26 cellular contexts compared by ENCODE assay signal in genomic region chr6:56347526-56347925, GRCh38.
DNase-seq lines count a peak whose midpoint lies in the region; ATAC-seq and TF ChIP-seq lines count a peak whose summit lies in the region.
"Had no signal": no experiment of that assay in that cellular context is flagged by ENCODE, and none has a peak within 500 bp of the region (broad histone marks: within the 10 kb centered on the region; RNA-seq: fewer than 3 reads in every experiment).

No MANE protein-coding gene starts in this region.

- no peak for TF ChIP-seq RAD21 in SK-N-SH (IDR thresholded peaks at IDR 0.05; ENCODE audit: low read length)

- no peaks in the 10 kb centered on the region for H3K9me2 ChIP-seq in SK-N-SH

- H3K36me3 Mint-ChIP-seq in CD4-positive, alpha-beta T cell (ENCODE audit: low read depth): no peaks in the 10 kb centered on the region
- H3K36me3 Mint-ChIP-seq: CD8-positive, alpha-beta memory T cell; memory B cell; neural progenitor cell had no signal

- no peaks in the 10 kb centered on the region for H3K36me3 ChIP-seq in SK-N-SH (replicated peaks in 1 of 2; ENCODE audit: control insufficient read depth in 1 of 2, insufficient read depth in 2 of 2, low read length in 1 of 2)
- H3K36me3 ChIP-seq: heart left ventricle, neural progenitor cell, right lobe of liver, tibial artery had no signal

- H3K4me1 Mint-ChIP-seq in CD4-positive, alpha-beta T cell (ENCODE audit: low read depth): no peaks in the 10 kb centered on the region
- H3K4me1 Mint-ChIP-seq: CD8-positive, alpha-beta memory T cell; memory B cell; neural progenitor cell; stimulated activated naive CD8-positive, alpha-beta T cell treated with anti-CD3 and anti-CD28 coated beads, Interleukin-15, amount 100 ng/mL, for 72 hours had no signal

- intact Hi-C loops in CD4-positive, alpha-beta T cell (cut with DNase I, micrococcal nuclease): no loop called here

- no peaks in the 10 kb centered on the region for H3K9me3 Mint-ChIP-seq in CD4-positive, alpha-beta T cell
- H3K9me3 Mint-ChIP-seq: activated T-helper 2 cell treated with anti-CD3 and anti-CD28 coated beads, Interferon-gamma antibody, Interleukin-2, Interleukin-4, amounts not matched to agents 10 μg/mL and 5 μg/mL and 100 μg/mL, durations not matched to agents 14 hours and 24 hours and 36 hours; CD8-positive, alpha-beta memory T cell; memory B cell; stimulated activated naive CD8-positive, alpha-beta T cell treated with anti-CD3 and anti-CD28 coated beads, Interleukin-15, amount 100 ng/mL, for 72 hours had no signal

- no peak overlapping the region for H2AFZ ChIP-seq in SK-N-SH (ENCODE audit: low read depth)

- TF ChIP-seq CTCF in SK-N-SH (IDR thresholded peaks at IDR 0.05): no peak
- no peak for TF ChIP-seq CTCF in fibroblast of mammary gland (conservative IDR thresholded peaks at IDR 0.05; ENCODE audit: control insufficient read depth, insufficient read depth, low read depth, low read length)
- no peak for TF ChIP-seq CTCF in CD4-positive, alpha-beta T cell (IDR thresholded peaks at IDR 0.05)

- no peak overlapping the region for H3K4me3 Mint-ChIP-seq in CD4-positive, alpha-beta T cell
- H3K4me3 Mint-ChIP-seq: CD8-positive, alpha-beta memory T cell; memory B cell; neural progenitor cell; stimulated activated naive CD8-positive, alpha-beta T cell treated with anti-CD3 and anti-CD28 coated beads, Interleukin-15, amount 100 ng/mL, for 72 hours had no signal

- POLR2A ChIA-PET in SK-N-SH (lab: Yijun Ruan, JAX): no interaction called here
- POLR2A ChIA-PET in CD4-positive, alpha-beta T cell (lab: Charles Lee): no interaction called here

- no peaks in the 10 kb centered on the region for H3K27me3 ChIP-seq in SK-N-SH (ENCODE audit: insufficient read depth)
- no peaks in the 10 kb centered on the region for H3K27me3 ChIP-seq in CD4-positive, alpha-beta T cell (ENCODE audit: control insufficient read depth, insufficient read depth, low read length)
- H3K27me3 ChIP-seq: heart left ventricle, neural progenitor cell, right lobe of liver, tibial artery had no signal

- peak overlapping the region in 1 of 2 experiments; percentile 81; a peak in 2 of 4 replicates for H3K27ac ChIP-seq in SK-N-SH (ENCODE audit: low read depth in 2 of 2, low read length in 1 of 2)
- no peak overlapping the region for H3K27ac ChIP-seq in CD4-positive, alpha-beta T cell (ENCODE audit: low read depth, low read length)
- H3K27ac ChIP-seq: heart left ventricle, neural progenitor cell, right lobe of liver, tibial artery had no signal

- H3K4me2 ChIP-seq in SK-N-SH: no peak overlapping the region
- H3K4me2 ChIP-seq: neural progenitor cell had no signal

- no peak overlapping the region for H3K27ac Mint-ChIP-seq in CD4-positive, alpha-beta T cell
- H3K27ac Mint-ChIP-seq: activated T-helper 2 cell treated with anti-CD3 and anti-CD28 coated beads, Interferon-gamma antibody, Interleukin-2, Interleukin-4, amounts not matched to agents 10 μg/mL and 5 μg/mL and 100 μg/mL, durations not matched to agents 14 hours and 24 hours and 36 hours; CD8-positive, alpha-beta memory T cell; memory B cell; neural progenitor cell had no signal

- H3K79me2 ChIP-seq in SK-N-SH (ENCODE audit: insufficient read depth): no peaks in the 10 kb centered on the region

- TF ChIP-seq EP300 in SK-N-SH (IDR thresholded peaks at IDR 0.05; ENCODE audit: borderline replicate concordance in 1 of 2, low read depth in 1 of 2, low read length in 1 of 2): peak in 1 of 2 experiments; percentile 67; a peak in 1 of 4 replicates

- H4K20me1 ChIP-seq in SK-N-SH (ENCODE audit: insufficient read depth): no peaks in the 10 kb centered on the region

- CTCF ChIA-PET in SK-N-SH (lab: Yijun Ruan, JAX): interaction anchor here (0.7 to 2.8 kb wide), 5 partner anchors 9 to 248 kb away, joined by 3 to 10 read pairs (median 4); no protein-coding TSS in a partner anchor
- CTCF ChIA-PET in CD4-positive, alpha-beta T cell (lab: Charles Lee): no interaction called here

- peaks cover 10% of the 10 kb centered on the region for H3K27me3 Mint-ChIP-seq in CD4-positive, alpha-beta T cell

- H3K4me3 ChIP-seq in SK-N-SH (ENCODE audit: low read depth in 2 of 2, low read length in 1 of 2): no peak overlapping the region
- no peak overlapping the region for H3K4me3 ChIP-seq in fibroblast of mammary gland (ENCODE audit: control insufficient read depth, low read depth, low read length)
- H3K4me3 ChIP-seq: heart left ventricle, neural progenitor cell, right lobe of liver, tibial artery had no signal

- peak; percentile 73 for DNase-seq in HCEC 1CT
- no peak for DNase-seq in SK-N-SH
- peak; percentile 74 for DNase-seq in fibroblast of mammary gland (ENCODE audit: low read depth)
- DNase-seq in stromal cell of bone marrow (ENCODE audit: low read depth): peak; percentile 47
- no peak for DNase-seq in CD4-positive, alpha-beta T cell
- DNase-seq in ecto neural progenitor cell (ENCODE audit: low spot score): no peak
- DNase-seq: activated CD4-positive, alpha-beta T cell treated with anti-CD3 and anti-CD28 coated beads, Interleukin-2, amount 50 U/mL, for 48 hours; activated CD4-positive, CD25-positive, alpha-beta regulatory T cell; CD8-positive, alpha-beta memory T cell; cortex of kidney; GOT3; heart left ventricle; left cardiac atrium; NCI-H1105; NCI-H2029 treated with DMSO at 0.1 percent for 48 hours; NCI-H345; NCI-H748 treated with DMSO at 0.1 percent for 48 hours; right lobe of liver; Right ventricle myocardium superior; stimulated activated naive CD8-positive, alpha-beta T cell treated with anti-CD3 and anti-CD28 coated beads, Interleukin-15, amount 100 ng/mL, for 72 hours; T1000; tibial artery had no signal

- peaks cover 6 to 29% of the 10 kb centered on the region in 2 experiments for H3K4me1 ChIP-seq in SK-N-SH (ENCODE audit: control insufficient read depth in 1 of 2, insufficient read depth in 2 of 2, low read depth in 1 of 2, low read length in 1 of 2)
- H3K4me1 ChIP-seq: heart left ventricle, right lobe of liver, tibial artery had no signal

- ATAC-seq in GM19023 (IDR thresholded peaks at IDR 0.05; ENCODE audit: unreplicated experiment): no peak
- no peak for ATAC-seq in CD4-positive, alpha-beta T cell (ENCODE audit: poor library complexity)
- ATAC-seq: heart left ventricle; right lobe of liver; stimulated activated naive CD8-positive, alpha-beta T cell treated with anti-CD3 and anti-CD28 coated beads, Interleukin-15, amount 100 ng/mL, for 72 hours had no signal

- no peak overlapping the region; the same call in 1 of the 2 replicates for H3K9ac ChIP-seq in SK-N-SH
- H3K9ac ChIP-seq: neural progenitor cell had no signal

- H3K9me3 ChIP-seq in SK-N-SH: no peaks in the 10 kb centered on the region
- no peaks in the 10 kb centered on the region for H3K9me3 ChIP-seq in CD4-positive, alpha-beta T cell (ENCODE audit: control insufficient read depth, low read length)
- H3K9me3 ChIP-seq: heart left ventricle, right lobe of liver, tibial artery had no signal

- H3F3A ChIP-seq in SK-N-SH (replicated peaks; ENCODE audit: insufficient read depth): peaks cover 36% of the 10 kb centered on the region

TF ChIP-seq in SK-N-SH, 30 proteins besides CTCF, POLR2A, EP300 and RAD21 (continues in another document):
- TF ChIP-seq NFIC (IDR thresholded peaks at IDR 0.05; ENCODE audit: borderline replicate concordance): peak; percentile 59; the same call in 1 of the 2 replicates
- TF ChIP-seq SMC3 (IDR thresholded peaks at IDR 0.05; ENCODE audit: low read depth, low read length): no peak
- TF ChIP-seq ZBTB33 (IDR thresholded peaks at IDR 0.05; ENCODE audit: borderline replicate concordance, low read depth): no peak
- no peak for TF ChIP-seq GATA2 (CRISPR knock-in tag; IDR thresholded peaks at IDR 0.05)
- no peak for TF ChIP-seq CHD2 (IDR thresholded peaks at IDR 0.05; ENCODE audit: low read length, partially characterized antibody)
- no peak for TF ChIP-seq USF2 (IDR thresholded peaks at IDR 0.05; ENCODE audit: borderline replicate concordance, low read depth, low read length)
- peak; percentile 58 for TF ChIP-seq PBX3 (IDR thresholded peaks at IDR 0.05)
- 0 out of 2 replicates have a peak, but pooled peaks have one; percentile 28 for TF ChIP-seq RXRA (IDR thresholded peaks at IDR 0.05; ENCODE audit: borderline replicate concordance, low read depth)
- peak; percentile 66; the same call in 1 of the 2 replicates for TF ChIP-seq FOSL2 (IDR thresholded peaks at IDR 0.05; ENCODE audit: borderline replicate concordance, low read depth)
- no peak for TF ChIP-seq FOXJ3 (CRISPR knock-in tag; IDR thresholded peaks at IDR 0.05)

Comparison
In these comparisons a context has a peak if more than half of its experiments do, and no peak if none do; other contexts are left out.
1. DNase-seq: peak in HCEC 1CT (single experiment), fibroblast of mammary gland (single experiment) and stromal cell of bone marrow (single experiment); none in SK-N-SH (single experiment), CD4-positive, alpha-beta T cell (0 of 10) and ecto neural progenitor cell (single experiment).